20 cellular contexts compared by ENCODE assay signal in genomic region chr1:205147191-205147590, GRCh38. TPM values are rescaled to one million over a fixed set of nuclear protein-coding genes. Genes with fewer than 3 reads are reported as not detected.
DNase-seq lines count a peak whose midpoint lies in the region; ATAC-seq, FAIRE-seq and TF ChIP-seq lines count a peak whose summit lies in the region.
"Had no signal": no experiment of that assay in that cellular context is flagged by ENCODE, and none has a peak within 500 bp of the region (broad histone marks: within the 10 kb centered on the region; RNA-seq: fewer than 3 reads in every experiment).

No MANE protein-coding gene starts in this region.

- no peak overlapping the region for H3K4me2 ChIP-seq in mammary epithelial cell (ENCODE audit: insufficient read depth, low read depth, low read length)
- H3K4me2 ChIP-seq: hepatocyte had no signal

- H3K27ac ChIP-seq in mammary epithelial cell (ENCODE audit: insufficient read depth, low read depth, low read length) = no peak overlapping the region
- H3K27ac ChIP-seq: hepatocyte had no signal

- FAIRE-seq in urothelium cell line (lab: Jason Lieb, UNC) = no peak
- FAIRE-seq: A204.1, GM12892, H1, HTR-8/SVneo, TTC549 had no signal

- H3K27me3 Mint-ChIP-seq in MCF 10A (ENCODE audit: insufficient read depth, unreplicated experiment) (no peaks in the 10 kb centered on the region), WTC11 (ENCODE audit: low read depth) (no peaks in the 10 kb centered on the region)
- H3K27me3 Mint-ChIP-seq: type B pancreatic cell had no signal

- DNase-seq in MCF 10A (ENCODE audit: unreplicated experiment) = peak; percentile 53
- DNase-seq in mammary epithelial cell = no peak
- no peak for DNase-seq in WTC11 (ENCODE audit: low spot score)
- peak; percentile 53 for DNase-seq in fibroblast of the aortic adventitia (ENCODE audit: low read depth)
- DNase-seq in urothelium cell line (ENCODE audit: low spot score) = peak; percentile 7
- no peak for DNase-seq in NCI-H774 (lab: John Stamatoyannopoulos, UW)
- DNase-seq: DMS53; effector CD8-positive, alpha-beta T cell; NCI-H1092 treated with DMSO at 0.1 percent for 48 hours; RPMI8226 had no signal

- CTCF ChIA-PET in MCF 10A (lab: Yijun Ruan, JAX) = interaction anchor here (0.7 to 8.1 kb wide), 7 partner anchors 19 to 716 kb away, joined by 3 to 113 read pairs (median 3); partner anchors contain the start of gene RBBP5
- CTCF ChIA-PET in mammary epithelial cell (lab: Charles Lee; ENCODE audit: low non-redundant PET) = no interaction called here
- CTCF ChIA-PET in WTC11 (lab: Charles Lee) = interaction anchor here (1.8 to 4.2 kb wide), 2 partner anchors 86 to 109 kb away, joined by 5 to 17 read pairs; no protein-coding TSS in a partner anchor

- in situ Hi-C loops in mammary epithelial cell (cut with MboI; ENCODE audit: low sequenced_read_pairs in 2 of 2) = loop anchor here in 1 of 2 donors (25.0 kb wide), 1 partner anchor 160 kb away; no protein-coding TSS in a partner anchor

- intact Hi-C loops in MCF 10A (cut with micrococcal nuclease) (no loop called here), mammary epithelial cell (cut with micrococcal nuclease) (no loop called here)

- peaks cover 8% of the 10 kb centered on the region for H3K4me1 ChIP-seq in mammary epithelial cell (ENCODE audit: insufficient read depth, low read length)

- no peaks in the 10 kb centered on the region for H3K9me3 Mint-ChIP-seq in MCF 10A (ENCODE audit: unreplicated experiment)
- H3K9me3 Mint-ChIP-seq in WTC11 = no peaks in the 10 kb centered on the region
- H3K9me3 Mint-ChIP-seq: type B pancreatic cell had no signal

- dilution Hi-C loops in mammary epithelial cell (cut with HindIII; ENCODE audit: low sequenced_read_pairs) = no loop called here

- no peak overlapping the region for H3K4me3 ChIP-seq in mammary epithelial cell (replicated peaks in 1 of 3; ENCODE audit: insufficient read depth in 1 of 3, low read depth in 2 of 3, low read length in 3 of 3)
- H3K4me3 ChIP-seq in fibroblast of the aortic adventitia (ENCODE audit: low read depth, low read length) = no peak overlapping the region
- H3K4me3 ChIP-seq: hepatocyte, lung had no signal

- H4K20me1 ChIP-seq in mammary epithelial cell (ENCODE audit: insufficient read depth, low read length) = no peaks in the 10 kb centered on the region

- H3K4me3 Mint-ChIP-seq in MCF 10A (ENCODE audit: unreplicated experiment) (no peak overlapping the region), WTC11 (no peak overlapping the region)
- H3K4me3 Mint-ChIP-seq: type B pancreatic cell had no signal

- no peak overlapping the region for H3K27ac Mint-ChIP-seq in MCF 10A (ENCODE audit: low read depth, unreplicated experiment)
- H3K27ac Mint-ChIP-seq in WTC11 = peak overlapping the region; percentile 10; the same call in 1 of the 2 replicates
- H3K27ac Mint-ChIP-seq: type B pancreatic cell had no signal

- POLR2A ChIA-PET in MCF 10A (lab: Yijun Ruan, JAX) (interaction anchor here (0.9 to 5.2 kb wide), 5 partner anchors 8 to 172 kb away, joined by 3 to 33 read pairs (median 4); partner anchors contain the start of gene RBBP5), WTC11 (lab: Charles Lee) (no interaction called here)

- TF ChIP-seq CTCF in MCF 10A (IDR thresholded peaks at IDR 0.05; ENCODE audit: unreplicated experiment) = no peak
- TF ChIP-seq CTCF in mammary epithelial cell (conservative IDR thresholded peaks at IDR 0.05 in 1 of 2, IDR thresholded peaks at IDR 0.05 in 1 of 2; ENCODE audit: extremely low read depth in 1 of 2, insufficient read depth in 1 of 2, low read depth in 1 of 2, low read length in 2 of 2) = no peak
- no peak for TF ChIP-seq CTCF in WTC11 (IDR thresholded peaks at IDR 0.05)
- TF ChIP-seq CTCF in fibroblast of the aortic adventitia (IDR thresholded peaks at IDR 0.05; ENCODE audit: insufficient read depth, low read length) = no peak

- no peak overlapping the region for H3K9ac ChIP-seq in mammary epithelial cell (ENCODE audit: insufficient read depth, low read length)

- WGBS in mammary epithelial cell (ENCODE audit: low coverage, missing lambda C conversion rate) = 96% methylated on average over 2 of the region's 2 CpGs

- ATAC-seq in WTC11 (no peak), HG03565 (IDR thresholded peaks at IDR 0.05; ENCODE audit: unreplicated experiment) (no peak), GM18873 (IDR thresholded peaks at IDR 0.05; ENCODE audit: low FRiP score, unreplicated experiment) (no peak)

- peaks cover 13% of the 10 kb centered on the region for H3K4me1 Mint-ChIP-seq in MCF 10A (ENCODE audit: insufficient read depth, unreplicated experiment)
- H3K4me1 Mint-ChIP-seq in WTC11 = peaks cover 6% of the 10 kb centered on the region

- H3K27me3 ChIP-seq in mammary epithelial cell (ENCODE audit: insufficient read depth, low read length) = no peaks in the 10 kb centered on the region
- H3K27me3 ChIP-seq: hepatocyte had no signal

- H3K36me3 Mint-ChIP-seq in MCF 10A (ENCODE audit: insufficient read depth, unreplicated experiment) (peaks cover 66% of the 10 kb centered on the region), WTC11 (peaks cover 12% of the 10 kb centered on the region)

- BruUV-seq in MCF 10A (replicated peaks; lab: Mats Ljungman, UMichigan) (no TSS peak), mammary epithelial cell (replicated peaks; lab: Mats Ljungman, UMichigan) (no TSS peak)

- H2AFZ ChIP-seq in mammary epithelial cell (ENCODE audit: low read depth, low read length) = no peak overlapping the region
- H2AFZ ChIP-seq: hepatocyte had no signal

- H3K79me2 ChIP-seq in mammary epithelial cell (ENCODE audit: insufficient read depth, low read length) = no peaks in the 10 kb centered on the region
- H3K79me2 ChIP-seq: hepatocyte had no signal

- no peaks in the 10 kb centered on the region for H3K36me3 ChIP-seq in mammary epithelial cell (ENCODE audit: insufficient read depth, low read length)

- no peaks in the 10 kb centered on the region for H3K9me3 ChIP-seq in mammary epithelial cell (replicated peaks; ENCODE audit: insufficient read depth, low read length)

TF ChIP-seq in WTC11, 78 proteins besides CTCF, POLR2A, EP300 and RAD21:
- no peak for TF ChIP-seq ELF4 (CRISPR knock-in tag; IDR thresholded peaks at IDR 0.05; ENCODE audit: low read depth)
- TF ChIP-seq, protein P1, sequence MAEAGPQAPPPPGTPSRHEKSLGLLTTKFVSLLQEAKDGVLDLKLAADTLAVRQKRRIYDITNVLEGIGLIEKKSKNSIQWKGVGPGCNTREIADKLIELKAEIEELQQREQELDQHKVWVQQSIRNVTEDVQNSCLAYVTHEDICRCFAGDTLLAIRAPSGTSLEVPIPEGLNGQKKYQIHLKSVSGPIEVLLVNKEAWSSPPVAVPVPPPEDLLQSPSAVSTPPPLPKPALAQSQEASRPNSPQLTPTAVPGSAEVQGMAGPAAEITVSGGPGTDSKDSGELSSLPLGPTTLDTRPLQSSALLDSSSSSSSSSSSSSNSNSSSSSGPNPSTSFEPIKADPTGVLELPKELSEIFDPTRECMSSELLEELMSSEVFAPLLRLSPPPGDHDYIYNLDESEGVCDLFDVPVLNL (CRISPR knock-in tag; IDR thresholded peaks at IDR 0.05; ENCODE audit: borderline replicate concordance, low read depth) = no peak
- TF ChIP-seq, protein P2, sequence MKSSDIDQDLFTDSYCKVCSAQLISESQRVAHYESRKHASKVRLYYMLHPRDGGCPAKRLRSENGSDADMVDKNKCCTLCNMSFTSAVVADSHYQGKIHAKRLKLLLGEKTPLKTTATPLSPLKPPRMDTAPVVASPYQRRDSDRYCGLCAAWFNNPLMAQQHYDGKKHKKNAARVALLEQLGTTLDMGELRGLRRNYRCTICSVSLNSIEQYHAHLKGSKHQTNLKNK (CRISPR knock-in tag; IDR thresholded peaks at IDR 0.05) = no peak
TF ChIP-seq in WTC11: peak in this region for 0.

RNA-seq across cellular contexts. Expression of gene RBBP5, which starts 25.4 kb away (rescaled TPM):
- total RNA-seq in MCF 10A (2022) (24.8 and 30.4 TPM in 2 replicates), mammary epithelial cell (10 to 100 TPM; 15.2 to 17.5 TPM), WTC11 (2021) (18.5 to 23.8 TPM (median 20.1 TPM) in 3 replicates), fibroblast of the aortic adventitia (ENCODE audit: low replicate concordance) (10.1 and 24.2 TPM in 2 replicates)
- 9.0 TPM for polyA plus RNA-seq in mammary epithelial cell
- polyA minus RNA-seq in mammary epithelial cell = 17.9 TPM

Comparison
In these comparisons a context has a peak if more than half of its experiments do, and no peak if none do; other contexts are left out.
1. DNase-seq: peak in MCF 10A (single experiment), fibroblast of the aortic adventitia (single experiment) and urothelium cell line (single experiment); none in mammary epithelial cell (single experiment), WTC11 (single experiment) and NCI-H774 (single experiment).